ENCODE assay signal across 8 cellular contexts in the genomic region with DNA sequence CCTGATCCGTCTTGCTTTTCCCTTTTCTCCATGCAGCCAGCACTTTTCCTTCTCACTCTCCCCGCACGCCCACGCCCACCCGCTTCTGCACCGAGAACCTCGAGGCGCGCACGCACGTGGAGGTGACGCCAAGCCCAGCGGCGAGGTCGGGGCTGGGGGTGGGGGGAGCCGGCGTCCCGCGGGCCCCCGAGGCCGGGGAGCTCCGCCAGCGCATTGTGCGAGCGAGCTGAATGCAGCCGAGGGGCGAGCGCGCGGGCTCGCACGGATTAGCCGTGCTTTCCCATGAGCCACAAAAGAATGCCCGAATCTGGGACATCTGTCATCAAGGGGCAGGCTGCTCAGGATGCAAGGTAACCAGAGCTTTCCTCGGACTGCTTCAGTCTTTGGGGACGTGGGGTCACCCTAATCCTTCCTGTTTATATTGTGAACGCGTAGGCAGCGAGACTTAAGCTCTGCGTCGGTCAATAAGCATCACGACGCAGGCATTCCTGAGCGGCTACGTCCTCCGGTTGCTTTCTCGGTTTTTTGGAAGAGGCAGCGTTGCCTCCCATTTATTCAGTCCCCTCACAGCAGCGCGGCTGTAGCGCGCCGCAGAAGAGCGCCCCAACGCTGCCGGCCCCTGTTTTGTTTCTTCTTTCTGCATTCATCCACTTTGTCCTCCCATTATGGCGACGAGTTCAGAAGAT.
A peak's percentile ranks its signal among the peaks of the same experiment; 100 is the strongest.
DNase-seq lines count a peak whose midpoint lies in the region; ATAC-seq and TF ChIP-seq lines count a peak whose summit lies in the region.

No MANE protein-coding gene starts in this region.

- ATAC-seq in HG02981 (IDR thresholded peaks at IDR 0.05; ENCODE audit: unreplicated experiment): no peak

- no peak overlapping the region for H3K27ac Mint-ChIP-seq in Caco-2 (ENCODE audit: unreplicated experiment)

- intact Hi-C loops in Caco-2 (cut with micrococcal nuclease; ENCODE audit: unreplicated experiment): no loop called here
- intact Hi-C loops in esophagus squamous epithelium (cut with DNase I): no loop called here

- 1 to 5% methylated on average over 29 to 31 of the region's 58 CpGs for WGBS in esophagus squamous epithelium, 2 donors

- no peaks in the 10 kb centered on the region for H3K4me1 Mint-ChIP-seq in Caco-2 (ENCODE audit: low read depth, unreplicated experiment)

- TF ChIP-seq CTCF in Caco-2 (IDR thresholded peaks at IDR 0.05; ENCODE audit: insufficient read depth in 1 of 2, low read depth in 1 of 2, low read length in 1 of 2, severe bottlenecking in 1 of 2, unreplicated experiment in 1 of 2): no peak
- TF ChIP-seq CTCF in NB4 (IDR thresholded peaks at IDR 0.05; ENCODE audit: low read depth, low read length): no peak
- TF ChIP-seq CTCF in esophagus squamous epithelium (IDR thresholded peaks at IDR 0.05): peak in 1 of 6 experiments; percentile 5

- H3K27ac ChIP-seq in esophagus squamous epithelium: peak overlapping the region in 1 of 4 donors; percentile 16
- H3K27ac ChIP-seq in mucosa of rectum (ENCODE audit: low read depth in 2 of 2, low read length in 2 of 2): no peak overlapping the region
- H3K27ac ChIP-seq in subcutaneous abdominal adipose tissue (ENCODE audit: low read depth, low read length): no peak overlapping the region

- H3K4me3 ChIP-seq in Caco-2 (ENCODE audit: low read depth, low read length): no peak overlapping the region
- peak overlapping the region; percentile 47 for H3K4me3 ChIP-seq in NB4 (ENCODE audit: low read depth, low read length)
- H3K4me3 ChIP-seq in esophagus squamous epithelium: peak overlapping the region; percentile 19 to 65 (median 44)
- H3K4me3 ChIP-seq in mucosa of rectum (ENCODE audit: low read length in 2 of 2): peak overlapping the region; percentile 53 to 65
- peak overlapping the region; percentile 64 to 86 (median 79) for H3K4me3 ChIP-seq in subcutaneous abdominal adipose tissue (ENCODE audit: low read depth in 1 of 5, low read length in 5 of 5)

- no peaks in the 10 kb centered on the region for H3K9me3 Mint-ChIP-seq in Caco-2 (ENCODE audit: unreplicated experiment)

- H3K4me1 ChIP-seq in Caco-2 (no peaks in the 10 kb centered on the region), esophagus squamous epithelium (peaks cover 10 to 21% (median 14%) of the 10 kb centered on the region in 3 donors), mucosa of rectum (ENCODE audit: control insufficient read depth in 2 of 2, insufficient read depth in 2 of 2, low read length in 2 of 2) (no peaks in the 10 kb centered on the region), subcutaneous abdominal adipose tissue (ENCODE audit: control insufficient read depth in 5 of 5, insufficient read depth in 5 of 5, low read length in 5 of 5) (peaks cover 0 to 19% (median 15%) of the 10 kb centered on the region in 5 donors)

- H3K27me3 ChIP-seq in Caco-2 (replicated peaks; ENCODE audit: control insufficient read depth, insufficient read depth, low read length) (no peaks in the 10 kb centered on the region), esophagus squamous epithelium (peaks cover 0 to 44% (median 0%) of the 10 kb centered on the region in 4 donors), mucosa of rectum (ENCODE audit: control insufficient read depth in 2 of 2, insufficient read depth in 2 of 2, low read length in 2 of 2) (peaks cover 4 to 11% of the 10 kb centered on the region in 2 donors), subcutaneous abdominal adipose tissue (ENCODE audit: control insufficient read depth in 5 of 5, insufficient read depth in 4 of 5, low read length in 5 of 5) (peaks cover 3 to 24% (median 12%) of the 10 kb centered on the region in 5 donors)

- H3K9ac ChIP-seq in mucosa of rectum (ENCODE audit: low read depth in 1 of 2, low read length in 2 of 2) (no peak overlapping the region), subcutaneous abdominal adipose tissue (ENCODE audit: low read length in 5 of 5) (peak overlapping the region in 3 of 5 donors; percentile 48 to 70 (median 51))

- no peaks in the 10 kb centered on the region for H3K36me3 ChIP-seq in Caco-2 (ENCODE audit: control insufficient read depth, insufficient read depth, low read length)
- no peaks in the 10 kb centered on the region for H3K36me3 ChIP-seq in esophagus squamous epithelium
- H3K36me3 ChIP-seq in mucosa of rectum (ENCODE audit: control insufficient read depth in 2 of 2, insufficient read depth in 2 of 2, low read length in 2 of 2): no peaks in the 10 kb centered on the region
- no peaks in the 10 kb centered on the region for H3K36me3 ChIP-seq in subcutaneous abdominal adipose tissue (ENCODE audit: control insufficient read depth in 5 of 5, insufficient read depth in 5 of 5, low read length in 5 of 5)

- no TSS peak for BruUV-seq in Caco-2 (replicated peaks; lab: Mats Ljungman, UMichigan)

- TF ChIP-seq POLR2A in NB4 (IDR thresholded peaks at IDR 0.05; ENCODE audit: extremely low read depth, insufficient read length): no peak
- TF ChIP-seq POLR2A in esophagus squamous epithelium (IDR thresholded peaks at IDR 0.05): no peak

- no peaks in the 10 kb centered on the region for H3K36me3 Mint-ChIP-seq in Caco-2 (ENCODE audit: insufficient read depth, unreplicated experiment)

- DNase-seq in Caco-2 (no peak), NB4 (ENCODE audit: low read depth) (peak; percentile 44), activated T-cell treated with anti-CD3 and anti-CD28 coated beads for 4 hours (peak; percentile 5), esophagus squamous epithelium (lab: John Stamatoyannopoulos, UW) (no peak), NCI-H510A treated with DMSO at 0.1 percent for 48 hours (lab: John Stamatoyannopoulos, UW) (no peak)

- H3K9me3 ChIP-seq in Caco-2 (no peaks in the 10 kb centered on the region), esophagus squamous epithelium (no peaks in the 10 kb centered on the region), mucosa of rectum (ENCODE audit: control insufficient read depth in 2 of 2, low read length in 2 of 2) (no peaks in the 10 kb centered on the region), subcutaneous abdominal adipose tissue (ENCODE audit: control insufficient read depth in 5 of 5, low read length in 5 of 5) (no peaks in the 10 kb centered on the region)

- H3K27me3 Mint-ChIP-seq in Caco-2 (ENCODE audit: insufficient read depth, unreplicated experiment): peaks cover 2% of the 10 kb centered on the region

- H3K4me3 Mint-ChIP-seq in Caco-2 (ENCODE audit: unreplicated experiment): peak overlapping the region; percentile 5

- CTCF ChIA-PET in Caco-2 (lab: Charles Lee): no interaction called here

- POLR2A ChIA-PET in Caco-2 (lab: Charles Lee): no interaction called here

Comparison
In these comparisons a context has a peak if more than half of its experiments do, and no peak if none do; other contexts are left out.
1. DNase-seq: peak in NB4 (single experiment) and activated T-cell treated with anti-CD3 and anti-CD28 coated beads for 4 hours (single experiment); none in Caco-2 (0 of 2), esophagus squamous epithelium (single experiment) and NCI-H510A treated with DMSO at 0.1 percent for 48 hours (single experiment).
2. H3K9ac ChIP-seq: peak in subcutaneous abdominal adipose tissue (3 of 5); none in mucosa of rectum (0 of 2).